Comparison of ENCODE assay signal across 1 cellular context in genomic region chr21:30209571-30209970, GRCh38.
TF ChIP-seq lines count a peak whose summit lies in the region.

No MANE protein-coding gene starts in this region.

TF ChIP-seq in H1, 55 proteins besides CTCF, POLR2A, EP300 and RAD21:
- no peak for TF ChIP-seq TEAD4 (IDR thresholded peaks at IDR 0.05; ENCODE audit: low read depth, low read length)
- TF ChIP-seq GTF2F1 (IDR thresholded peaks at IDR 0.05; ENCODE audit: borderline replicate concordance, low read depth, low read length) = no peak
- no peak for TF ChIP-seq HDAC2 (IDR thresholded peaks at IDR 0.05; ENCODE audit: borderline replicate concordance in 1 of 2, low read depth in 2 of 2, low read length in 2 of 2)
- no peak for TF ChIP-seq SIRT6 (IDR thresholded peaks at IDR 0.05; ENCODE audit: low read length)
- no peak for TF ChIP-seq CHD1 (IDR thresholded peaks at IDR 0.05; ENCODE audit: low read depth, low read length)
- TF ChIP-seq MAFK (IDR thresholded peaks at IDR 0.05; ENCODE audit: low read depth, low read length) = no peak
- TF ChIP-seq SP2 (IDR thresholded peaks at IDR 0.05; ENCODE audit: low read length) = no peak
- no peak for TF ChIP-seq ASH2L (IDR thresholded peaks at IDR 0.05; ENCODE audit: low read length)
- no peak for TF ChIP-seq KDM5A (IDR thresholded peaks at IDR 0.05; ENCODE audit: low read length)
TF ChIP-seq in H1: peak in this region for 0.
